ENCODE assay signal across 1 cellular context in the genomic region with DNA sequence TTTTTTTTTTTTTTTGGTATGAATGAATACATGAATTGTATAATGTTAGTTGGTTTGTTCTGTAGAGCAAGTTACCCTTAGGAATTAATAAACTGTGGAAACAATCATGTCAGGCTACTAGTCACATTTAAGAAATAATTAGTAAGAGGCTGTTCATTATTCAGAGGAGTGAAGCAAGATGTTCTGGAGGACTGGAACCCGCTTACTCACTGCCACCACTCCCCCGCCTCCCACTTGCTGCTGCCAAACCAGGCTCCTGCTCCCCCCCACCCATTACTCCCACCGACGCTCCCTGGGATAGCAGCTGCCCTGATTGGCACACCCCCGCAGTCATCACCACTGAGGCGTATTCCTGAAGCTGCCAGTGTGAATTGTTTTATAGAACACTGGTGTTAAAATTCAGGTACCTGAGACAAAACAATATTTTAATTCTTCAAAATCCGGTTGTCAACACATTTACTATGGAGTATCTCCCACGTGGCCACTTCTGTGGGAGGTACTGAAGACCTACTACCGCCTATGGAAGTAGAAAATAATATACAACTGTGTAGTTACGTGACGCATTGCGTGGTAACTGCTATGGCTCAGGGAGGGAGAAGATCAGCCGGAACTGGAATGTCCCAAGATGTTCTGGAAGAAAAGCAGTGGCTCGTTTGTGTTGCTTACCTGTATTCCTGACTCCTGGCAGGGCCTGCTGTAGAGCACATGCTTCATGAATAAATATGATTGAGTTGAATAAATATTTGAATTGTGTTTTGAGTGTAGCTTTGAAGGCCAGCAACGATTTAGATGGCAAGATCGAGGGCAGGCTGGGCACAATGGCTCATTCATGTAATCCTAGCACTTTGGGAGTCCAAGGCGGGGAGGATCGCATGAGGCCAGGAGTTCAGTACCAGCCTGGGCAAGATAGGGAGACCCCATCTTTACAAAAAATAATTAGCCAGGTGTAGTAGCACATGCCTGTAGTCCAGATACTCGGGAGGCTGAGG.
TF ChIP-seq lines count a peak whose summit lies in the region.

No MANE protein-coding gene starts in this region.

TF ChIP-seq in HepG2, 621 proteins besides CTCF, POLR2A, EP300 and RAD21:
- no peak for TF ChIP-seq ZNF841 (CRISPR knock-in tag; IDR thresholded peaks at IDR 0.05; ENCODE audit: borderline replicate concordance)
- no peak for TF ChIP-seq ZNF33A (CRISPR knock-in tag; IDR thresholded peaks at IDR 0.05; ENCODE audit: borderline replicate concordance)
- no peak for TF ChIP-seq CBX2 (IDR thresholded peaks at IDR 0.05; ENCODE audit: low read depth, low read length)
- TF ChIP-seq CBX2 (CRISPR knock-in tag; IDR thresholded peaks at IDR 0.05; ENCODE audit: low read depth) = no peak
- TF ChIP-seq, protein P1, sequence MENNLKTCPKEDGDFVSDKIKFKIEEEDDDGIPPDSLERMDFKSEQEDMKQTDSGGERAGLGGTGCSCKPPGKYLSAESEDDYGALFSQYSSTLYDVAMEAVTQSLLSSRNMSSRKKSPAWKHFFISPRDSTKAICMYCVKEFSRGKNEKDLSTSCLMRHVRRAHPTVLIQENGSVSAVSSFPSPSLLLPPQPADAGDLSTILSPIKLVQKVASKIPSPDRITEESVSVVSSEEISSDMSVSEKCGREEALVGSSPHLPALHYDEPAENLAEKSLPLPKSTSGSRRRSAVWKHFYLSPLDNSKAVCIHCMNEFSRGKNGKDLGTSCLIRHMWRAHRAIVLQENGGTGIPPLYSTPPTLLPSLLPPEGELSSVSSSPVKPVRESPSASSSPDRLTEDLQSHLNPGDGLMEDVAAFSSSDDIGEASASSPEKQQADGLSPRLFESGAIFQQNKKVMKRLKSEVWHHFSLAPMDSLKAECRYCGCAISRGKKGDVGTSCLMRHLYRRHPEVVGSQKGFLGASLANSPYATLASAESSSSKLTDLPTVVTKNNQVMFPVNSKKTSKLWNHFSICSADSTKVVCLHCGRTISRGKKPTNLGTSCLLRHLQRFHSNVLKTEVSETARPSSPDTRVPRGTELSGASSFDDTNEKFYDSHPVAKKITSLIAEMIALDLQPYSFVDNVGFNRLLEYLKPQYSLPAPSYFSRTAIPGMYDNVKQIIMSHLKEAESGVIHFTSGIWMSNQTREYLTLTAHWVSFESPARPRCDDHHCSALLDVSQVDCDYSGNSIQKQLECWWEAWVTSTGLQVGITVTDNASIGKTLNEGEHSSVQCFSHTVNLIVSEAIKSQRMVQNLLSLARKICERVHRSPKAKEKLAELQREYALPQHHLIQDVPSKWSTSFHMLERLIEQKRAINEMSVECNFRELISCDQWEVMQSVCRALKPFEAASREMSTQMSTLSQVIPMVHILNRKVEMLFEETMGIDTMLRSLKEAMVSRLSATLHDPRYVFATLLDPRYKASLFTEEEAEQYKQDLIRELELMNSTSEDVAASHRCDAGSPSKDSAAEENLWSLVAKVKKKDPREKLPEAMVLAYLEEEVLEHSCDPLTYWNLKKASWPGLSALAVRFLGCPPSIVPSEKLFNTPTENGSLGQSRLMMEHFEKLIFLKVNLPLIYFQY (CRISPR knock-in tag; IDR thresholded peaks at IDR 0.05; ENCODE audit: borderline replicate concordance) = no peak
- TF ChIP-seq TBX3 (IDR thresholded peaks at IDR 0.05; ENCODE audit: borderline replicate concordance) = no peak
- TF ChIP-seq, protein P2, sequence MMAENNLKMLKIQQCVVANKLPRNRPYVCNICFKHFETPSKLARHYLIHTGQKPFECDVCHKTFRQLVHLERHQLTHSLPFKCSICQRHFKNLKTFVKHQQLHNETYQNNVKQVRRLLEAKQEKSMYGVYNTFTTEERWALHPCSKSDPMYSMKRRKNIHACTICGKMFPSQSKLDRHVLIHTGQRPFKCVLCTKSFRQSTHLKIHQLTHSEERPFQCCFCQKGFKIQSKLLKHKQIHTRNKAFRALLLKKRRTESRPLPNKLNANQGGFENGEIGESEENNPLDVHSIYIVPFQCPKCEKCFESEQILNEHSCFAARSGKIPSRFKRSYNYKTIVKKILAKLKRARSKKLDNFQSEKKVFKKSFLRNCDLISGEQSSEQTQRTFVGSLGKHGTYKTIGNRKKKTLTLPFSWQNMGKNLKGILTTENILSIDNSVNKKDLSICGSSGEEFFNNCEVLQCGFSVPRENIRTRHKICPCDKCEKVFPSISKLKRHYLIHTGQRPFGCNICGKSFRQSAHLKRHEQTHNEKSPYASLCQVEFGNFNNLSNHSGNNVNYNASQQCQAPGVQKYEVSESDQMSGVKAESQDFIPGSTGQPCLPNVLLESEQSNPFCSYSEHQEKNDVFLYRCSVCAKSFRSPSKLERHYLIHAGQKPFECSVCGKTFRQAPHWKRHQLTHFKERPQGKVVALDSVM (CRISPR knock-in tag; IDR thresholded peaks at IDR 0.05) = 0 out of 2 replicates have a peak, but pooled peaks have one; percentile 12
- peak; percentile 78 for TF ChIP-seq ZNF121 (CRISPR knock-in tag; IDR thresholded peaks at IDR 0.05)
TF ChIP-seq in HepG2: peak in this region for 2.
